Comparison of ENCODE assay signal across 1 cellular context in the genomic region with DNA sequence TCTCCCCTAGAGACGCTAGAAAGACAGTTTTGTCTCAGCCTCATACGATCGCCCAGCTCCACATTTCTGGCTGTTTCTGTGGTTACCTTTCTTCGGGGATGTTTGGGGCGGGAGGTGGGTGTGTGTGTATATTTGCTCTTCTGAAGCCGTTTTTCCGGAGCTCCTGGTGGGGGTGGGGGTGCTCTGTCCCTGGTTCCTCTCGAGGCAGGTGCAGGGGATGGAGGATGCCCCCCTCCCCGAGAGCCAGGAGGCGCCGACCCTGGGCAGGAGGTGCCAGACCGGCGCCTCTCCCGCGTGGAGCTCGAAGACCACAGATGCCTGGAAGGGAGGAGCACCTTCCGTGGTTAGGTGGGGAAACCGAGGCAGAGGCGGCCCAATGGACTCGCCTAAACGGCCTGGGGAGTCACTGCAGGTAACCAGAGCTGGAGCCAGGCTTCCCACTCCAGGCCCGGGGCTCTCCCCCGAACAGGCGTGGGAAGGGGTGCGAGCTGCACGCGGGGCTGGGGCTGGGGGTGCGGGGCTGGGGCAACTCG.
TF ChIP-seq lines count a peak whose summit lies in the region.

No MANE protein-coding gene starts in this region.

TF ChIP-seq in H1, 55 proteins besides CTCF, POLR2A, EP300 and RAD21 (continued from another document):
- TF ChIP-seq, protein P1, sequence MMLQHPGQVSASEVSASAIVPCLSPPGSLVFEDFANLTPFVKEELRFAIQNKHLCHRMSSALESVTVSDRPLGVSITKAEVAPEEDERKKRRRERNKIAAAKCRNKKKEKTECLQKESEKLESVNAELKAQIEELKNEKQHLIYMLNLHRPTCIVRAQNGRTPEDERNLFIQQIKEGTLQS (IDR thresholded peaks at IDR 0.05; ENCODE audit: insufficient read depth, low read depth, low read length), result no peak
- no peak for TF ChIP-seq SUZ12 (IDR thresholded peaks at IDR 0.05; ENCODE audit: low read length)
